20 cellular contexts compared by ENCODE assay signal in the genomic region with DNA sequence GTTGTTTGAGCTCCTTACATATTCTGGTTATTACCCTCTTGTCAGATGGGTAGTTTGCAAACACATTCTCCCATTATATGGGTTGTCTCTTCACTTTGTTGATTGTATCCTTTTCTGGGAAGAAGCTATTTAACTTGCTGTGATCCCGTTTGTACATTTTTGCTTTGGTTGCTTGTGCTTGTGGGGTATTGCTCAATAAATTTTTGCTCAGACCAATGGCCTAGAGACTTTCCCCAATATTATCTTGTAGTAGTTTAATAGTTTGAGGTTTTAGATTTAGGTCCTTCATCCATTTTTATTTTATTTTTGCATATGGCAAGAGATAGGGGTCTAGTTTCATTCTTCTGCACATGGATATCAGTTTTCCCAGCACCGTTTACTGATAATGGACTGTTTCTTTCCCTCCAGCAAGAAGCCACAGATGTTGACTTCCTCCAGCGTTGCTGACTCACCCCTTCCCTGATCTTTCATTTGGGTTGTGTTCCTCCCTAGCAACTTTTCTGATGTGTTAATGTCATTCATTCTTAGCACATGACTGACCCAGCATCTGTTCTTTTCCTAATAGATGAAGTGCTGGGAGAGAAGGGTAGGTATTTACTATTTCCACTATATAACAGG.
DNase-seq lines count a peak whose midpoint lies in the region; ATAC-seq, FAIRE-seq and TF ChIP-seq lines count a peak whose summit lies in the region.
"Had no signal": no experiment of that assay in that cellular context is flagged by ENCODE, and none has a peak within 500 bp of the region (broad histone marks: within the 10 kb centered on the region; RNA-seq: fewer than 3 reads in every experiment).

No MANE protein-coding gene starts in this region.

- peak; percentile 17 for DNase-seq in EL
- peak; percentile 54 to 60 for DNase-seq in NCI-H526 (lab: John Stamatoyannopoulos, UW)
- no peak for DNase-seq in astrocyte (ENCODE audit: low read depth)
- peak; percentile 6 for DNase-seq in iris pigment epithelial cell (ENCODE audit: low read depth)
- no peak for DNase-seq in stimulated activated CD4-positive, alpha-beta T cell treated with anti-CD3 and anti-CD28 coated beads, Interleukin-15, amount 100 ng/mL, for 24 hours
- DNase-seq in Calu3, result no peak
- DNase-seq in right atrium auricular region (ENCODE audit: low spot score), result no peak
- no peak for DNase-seq in activated CD8-positive, alpha-beta T cell treated with anti-CD3 and anti-CD28 coated beads, Interleukin-2, amount 10 ng/mL, durations not matched to agents 7 days and 5 days
- DNase-seq: activated CD4-positive, alpha-beta T cell treated with anti-CD3 and anti-CD28 coated beads, Interleukin-2, amount 50 U/mL, for 48 hours; amniotic stem cell; COR-L47; left ventricle myocardium inferior; naive B cell; NCI-H1092; posterior cingulate gyrus; stimulated activated naive CD8-positive, alpha-beta T cell treated with anti-CD3 and anti-CD28 coated beads, Interleukin-15, Interleukin-2, amounts not matched to agents 100 U/mL and 50 U/mL, for 24 hours had no signal

- no peak overlapping the region for H2AFZ ChIP-seq in astrocyte (ENCODE audit: low read depth, low read length)

- H3K27ac Mint-ChIP-seq in astrocyte (ENCODE audit: unreplicated experiment) (peak overlapping the region; percentile 49), Calu3 (ENCODE audit: unreplicated experiment) (no peak overlapping the region)
- H3K27ac Mint-ChIP-seq in activated CD8-positive, alpha-beta T cell treated with anti-CD3 and anti-CD28 coated beads, Interleukin-2, amount 10 ng/mL, durations not matched to agents 7 days and 5 days, result no peak overlapping the region
- H3K27ac Mint-ChIP-seq: naive B cell had no signal

- H3K4me1 ChIP-seq in astrocyte (ENCODE audit: insufficient read depth, low read length) (no peaks in the 10 kb centered on the region), right atrium auricular region (no peaks in the 10 kb centered on the region)
- H3K4me1 ChIP-seq: left ventricle myocardium inferior had no signal

- BruUV-seq in Calu3 (replicated peaks; lab: Mats Ljungman, UMichigan), result no TSS peak

- H3K9ac ChIP-seq in astrocyte (ENCODE audit: low read length), result no peak overlapping the region

- H3K9me3 ChIP-seq in astrocyte (ENCODE audit: insufficient read depth, low read depth, low read length) (no peaks in the 10 kb centered on the region), right atrium auricular region (no peaks in the 10 kb centered on the region)
- H3K9me3 ChIP-seq: left ventricle myocardium inferior had no signal

- no peak for ATAC-seq in activated CD8-positive, alpha-beta T cell treated with anti-CD3 and anti-CD28 coated beads, Interleukin-2, amount 10 ng/mL, durations not matched to agents 7 days and 5 days
- ATAC-seq: stimulated activated naive CD8-positive, alpha-beta T cell treated with anti-CD3 and anti-CD28 coated beads, Interleukin-15, Interleukin-2, amounts not matched to agents 100 U/mL and 50 U/mL, for 24 hours had no signal

- POLR2A ChIA-PET in activated CD8-positive, alpha-beta T cell treated with anti-CD3 and anti-CD28 coated beads, Interleukin-2, amount 10 ng/mL, durations not matched to agents 7 days and 5 days (lab: Charles Lee), result no interaction called here

- H3K27me3 Mint-ChIP-seq in astrocyte (ENCODE audit: low read depth, unreplicated experiment) (no peaks in the 10 kb centered on the region), Calu3 (ENCODE audit: unreplicated experiment) (no peaks in the 10 kb centered on the region)
- no peaks in the 10 kb centered on the region for H3K27me3 Mint-ChIP-seq in activated CD8-positive, alpha-beta T cell treated with anti-CD3 and anti-CD28 coated beads, Interleukin-2, amount 10 ng/mL, durations not matched to agents 7 days and 5 days (ENCODE audit: low read depth)
- H3K27me3 Mint-ChIP-seq: naive B cell had no signal

- TF ChIP-seq CTCF in astrocyte (IDR thresholded peaks at IDR 0.05; ENCODE audit: insufficient read depth, low read depth, low read length), result no peak
- no peak for TF ChIP-seq CTCF in Calu3 (IDR thresholded peaks at IDR 0.05; ENCODE audit: unreplicated experiment)
- TF ChIP-seq CTCF in right atrium auricular region (IDR thresholded peaks at IDR 0.05), result no peak

- no peak overlapping the region for H3K4me3 Mint-ChIP-seq in astrocyte (ENCODE audit: unreplicated experiment)
- H3K4me3 Mint-ChIP-seq in Calu3 (ENCODE audit: low read depth, unreplicated experiment), result no peak overlapping the region
- no peak overlapping the region for H3K4me3 Mint-ChIP-seq in activated CD8-positive, alpha-beta T cell treated with anti-CD3 and anti-CD28 coated beads, Interleukin-2, amount 10 ng/mL, durations not matched to agents 7 days and 5 days
- H3K4me3 Mint-ChIP-seq: naive B cell had no signal

- H3K27me3 ChIP-seq in astrocyte (ENCODE audit: insufficient read depth, low read length) (no peaks in the 10 kb centered on the region), right atrium auricular region (no peaks in the 10 kb centered on the region)

- peaks cover 10% of the 10 kb centered on the region for H3K4me1 Mint-ChIP-seq in astrocyte (ENCODE audit: low read depth, unreplicated experiment)
- H3K4me1 Mint-ChIP-seq in Calu3 (ENCODE audit: low read depth, unreplicated experiment), result peaks cover 9% of the 10 kb centered on the region
- H3K4me1 Mint-ChIP-seq in activated CD8-positive, alpha-beta T cell treated with anti-CD3 and anti-CD28 coated beads, Interleukin-2, amount 10 ng/mL, durations not matched to agents 7 days and 5 days (ENCODE audit: low read depth), result no peaks in the 10 kb centered on the region
- H3K4me1 Mint-ChIP-seq: naive B cell had no signal

- H3K4me3 ChIP-seq in astrocyte (ENCODE audit: insufficient read depth, low read depth, low read length) (no peak overlapping the region), right atrium auricular region (no peak overlapping the region)
- H3K4me3 ChIP-seq: coronary artery, left ventricle myocardium inferior had no signal

- H3K36me3 ChIP-seq in astrocyte (ENCODE audit: insufficient read depth, low read length) (no peaks in the 10 kb centered on the region), right atrium auricular region (no peaks in the 10 kb centered on the region)
- H3K36me3 ChIP-seq: left ventricle myocardium inferior had no signal

- H3K27ac ChIP-seq in astrocyte (ENCODE audit: low read depth, low read length), result no peak overlapping the region
- no peak overlapping the region for H3K27ac ChIP-seq in right atrium auricular region
- H3K27ac ChIP-seq: coronary artery, left ventricle myocardium inferior had no signal

- CTCF ChIA-PET in Calu3 (lab: Charles Lee), result interaction anchor here (0.6 kb wide), 1 partner anchor 76 kb away, joined by 3 read pairs; no protein-coding TSS in a partner anchor
- CTCF ChIA-PET in activated CD8-positive, alpha-beta T cell treated with anti-CD3 and anti-CD28 coated beads, Interleukin-2, amount 10 ng/mL, durations not matched to agents 7 days and 5 days (lab: Charles Lee), result no interaction called here

- H4K20me1 ChIP-seq in astrocyte (ENCODE audit: insufficient read depth, low read length), result no peaks in the 10 kb centered on the region

- no peaks in the 10 kb centered on the region for H3K79me2 ChIP-seq in astrocyte (ENCODE audit: insufficient read depth, low read length)

- H3K36me3 Mint-ChIP-seq in astrocyte (ENCODE audit: low read depth, unreplicated experiment), result no peaks in the 10 kb centered on the region
- H3K36me3 Mint-ChIP-seq in Calu3 (ENCODE audit: insufficient read depth, unreplicated experiment), result no peaks in the 10 kb centered on the region
- no peaks in the 10 kb centered on the region for H3K36me3 Mint-ChIP-seq in activated CD8-positive, alpha-beta T cell treated with anti-CD3 and anti-CD28 coated beads, Interleukin-2, amount 10 ng/mL, durations not matched to agents 7 days and 5 days (ENCODE audit: low read depth)
- H3K36me3 Mint-ChIP-seq: naive B cell had no signal

- no peak for FAIRE-seq in astrocyte (lab: Jason Lieb, UNC)
- FAIRE-seq: H54, HTR-8/SVneo, TTC549 had no signal

- peaks cover 2% of the 10 kb centered on the region for H3K9me3 Mint-ChIP-seq in astrocyte (ENCODE audit: unreplicated experiment)
- H3K9me3 Mint-ChIP-seq in Calu3 (ENCODE audit: low read depth, unreplicated experiment), result no peaks in the 10 kb centered on the region
- H3K9me3 Mint-ChIP-seq in activated CD8-positive, alpha-beta T cell treated with anti-CD3 and anti-CD28 coated beads, Interleukin-2, amount 10 ng/mL, durations not matched to agents 7 days and 5 days (ENCODE audit: insufficient read depth), result no peaks in the 10 kb centered on the region

- intact Hi-C loops in Calu3 (cut with micrococcal nuclease; ENCODE audit: unreplicated experiment), result no loop called here

- H3K4me2 ChIP-seq in astrocyte (ENCODE audit: low read length), result no peak overlapping the region

Comparison
In these comparisons a context has a peak if more than half of its experiments do, and no peak if none do; other contexts are left out.
1. DNase-seq: peak in EL (single experiment), NCI-H526 (2 of 2) and iris pigment epithelial cell (single experiment); none in astrocyte (single experiment), stimulated activated CD4-positive, alpha-beta T cell treated with anti-CD3 and anti-CD28 coated beads, Interleukin-15, amount 100 ng/mL, for 24 hours (single experiment), Calu3 (single experiment), right atrium auricular region (single experiment) and activated CD8-positive, alpha-beta T cell treated with anti-CD3 and anti-CD28 coated beads, Interleukin-2, amount 10 ng/mL, durations not matched to agents 7 days and 5 days (single experiment).